ENCODE assay signal across 20 cellular contexts in the genomic region with DNA sequence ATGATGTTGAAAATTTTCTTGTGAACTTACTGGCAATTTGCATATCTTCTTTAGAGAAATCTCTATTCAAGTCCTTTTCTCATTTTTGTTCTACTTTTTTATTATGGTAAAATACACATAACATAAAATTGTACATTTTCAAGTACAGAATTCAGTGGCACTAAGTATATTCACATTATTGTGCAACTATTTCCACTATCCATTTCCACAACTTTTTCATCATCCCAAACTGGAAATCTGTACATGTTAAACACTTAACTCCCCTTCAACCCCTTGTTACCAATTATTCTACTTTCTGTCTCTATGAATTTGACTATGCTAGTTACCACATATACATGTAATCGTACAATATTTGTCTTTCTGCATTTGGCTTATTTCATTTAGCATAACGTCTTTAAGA.
"Had no signal": no experiment of that assay in that cellular context is flagged by ENCODE, and none has a peak within 500 bp of the region (broad histone marks: within the 10 kb centered on the region; RNA-seq: fewer than 3 reads in every experiment).

No MANE protein-coding gene starts in this region.

- H3K27me3 Mint-ChIP-seq: activated CD8-positive, alpha-beta T cell treated with anti-CD3 and anti-CD28 coated beads for 36 hours; naive B cell had no signal

- H3K36me3 ChIP-seq: brain microvascular endothelial cell, ovary, thoracic aorta had no signal

- H3K27me3 ChIP-seq: brain microvascular endothelial cell, dorsolateral prefrontal cortex, ovary, upper lobe of left lung had no signal

- H3K9me3 Mint-ChIP-seq: activated CD8-positive, alpha-beta T cell treated with anti-CD3 and anti-CD28 coated beads for 36 hours; naive B cell had no signal

- H3K9me3 ChIP-seq: mucosa of descending colon, ovary, psoas muscle, thoracic aorta, upper lobe of left lung had no signal

- ATAC-seq: activated CD8-positive, alpha-beta T cell treated with anti-CD3 and anti-CD28 coated beads for 36 hours; left ventricle myocardium superior; mucosa of descending colon; psoas muscle; right cardiac atrium had no signal

- H3K27ac ChIP-seq: brain microvascular endothelial cell, dorsolateral prefrontal cortex, ovary, psoas muscle, skin epidermis, thoracic aorta, upper lobe of left lung, VCaP had no signal

- DNase-seq: activated CD8-positive, alpha-beta memory T cell treated with anti-CD3 and anti-CD28 coated beads, Interleukin-2, amount 50 U/mL, for 4 hours; activated CD8-positive, alpha-beta T cell treated with anti-CD3 and anti-CD28 coated beads for 36 hours; activated gamma-delta T cell treated with Interleukin-2 at 50 U/mL for 16 hours; activated T-cell treated with anti-CD3 and anti-CD28 coated beads, Interleukin-2, amount 50 U/mL, for 48 hours; aorta; brain microvascular endothelial cell; central memory CD4-positive, alpha-beta T cell; dorsolateral prefrontal cortex; left ventricle myocardium superior; mucosa of descending colon; naive B cell; ovary; psoas muscle; right cardiac atrium; SW 1271; T-helper 2 cell; upper lobe of left lung had no signal

- H3K4me3 ChIP-seq: dorsolateral prefrontal cortex, mucosa of descending colon, ovary, psoas muscle, skin epidermis, thoracic aorta, upper lobe of left lung had no signal

- H3K4me3 Mint-ChIP-seq: activated CD8-positive, alpha-beta T cell treated with anti-CD3 and anti-CD28 coated beads for 36 hours had no signal
